15 cellular contexts compared by ENCODE assay signal in genomic region chr6:16398587-16398986, GRCh38.
DNase-seq lines count a peak whose midpoint lies in the region; ATAC-seq and TF ChIP-seq lines count a peak whose summit lies in the region.
"Had no signal": no experiment of that assay in that cellular context is flagged by ENCODE, and none has a peak within 500 bp of the region (broad histone marks: within the 10 kb centered on the region; RNA-seq: fewer than 3 reads in every experiment).

No MANE protein-coding gene starts in this region.

- TF ChIP-seq CTCF in cardiac fibroblast (IDR thresholded peaks at IDR 0.05; ENCODE audit: low read depth, low read length) (no peak), endothelial cell (IDR thresholded peaks at IDR 0.05; ENCODE audit: unreplicated experiment) (no peak), A673 (conservative IDR thresholded peaks at IDR 0.05; ENCODE audit: low read depth, low read length) (no peak)

- ATAC-seq in aorta (ENCODE audit: low FRiP score), result peak; percentile 15
- ATAC-seq: foreskin keratinocyte, left colon had no signal

- no TSS peak for BruUV-seq in A673 (replicated peaks; lab: Mats Ljungman, UMichigan)

- peaks cover 10 to 21% of the 10 kb centered on the region in 2 donors for H3K4me1 ChIP-seq in aorta (ENCODE audit: control insufficient read depth in 1 of 2, insufficient read depth in 2 of 2, low read length in 2 of 2)
- H3K4me1 ChIP-seq in A673 (ENCODE audit: insufficient read depth, low read length, poor library complexity, severe bottlenecking), result no peaks in the 10 kb centered on the region
- H3K4me1 ChIP-seq: foreskin keratinocyte, neural progenitor cell had no signal

- no peak overlapping the region for H3K27ac Mint-ChIP-seq in endothelial cell (ENCODE audit: unreplicated experiment)
- H3K27ac Mint-ChIP-seq: CD14-positive monocyte, H9, neural progenitor cell had no signal

- no peaks in the 10 kb centered on the region for H3K9me3 Mint-ChIP-seq in endothelial cell (ENCODE audit: unreplicated experiment)
- H3K9me3 Mint-ChIP-seq: stimulated activated naive CD8-positive, alpha-beta T cell treated with anti-CD3 and anti-CD28 coated beads, Interleukin-15, Interleukin-2, amounts not matched to agents 100 ng/mL and 50 ng/mL, for 24 hours had no signal

- H3K9me3 ChIP-seq in aorta (ENCODE audit: control insufficient read depth, low read length) (no peaks in the 10 kb centered on the region), A673 (ENCODE audit: low read depth, low read length, poor library complexity, severe bottlenecking) (no peaks in the 10 kb centered on the region)

- POLR2A ChIA-PET in A673 (lab: Charles Lee; ENCODE audit: low non-redundant PET), result no interaction called here

- H3K36me3 ChIP-seq in aorta (ENCODE audit: control insufficient read depth in 1 of 2, insufficient read depth in 2 of 2, low read length in 1 of 2) (no peaks in the 10 kb centered on the region), A673 (ENCODE audit: insufficient read depth, low read length, poor library complexity, severe bottlenecking) (no peaks in the 10 kb centered on the region)
- H3K36me3 ChIP-seq: neural progenitor cell had no signal

- peak overlapping the region; percentile 46 to 94 for H3K27ac ChIP-seq in aorta (ENCODE audit: low read depth in 1 of 2, low read length in 2 of 2)
- H3K27ac ChIP-seq in A673 (ENCODE audit: low read depth, low read length, poor library complexity, severe bottlenecking), result no peak overlapping the region
- H3K27ac ChIP-seq: foreskin keratinocyte, neural progenitor cell had no signal

- no peak overlapping the region for H3K4me3 Mint-ChIP-seq in endothelial cell (ENCODE audit: unreplicated experiment)
- H3K4me3 Mint-ChIP-seq: CD14-positive monocyte; H9; neural progenitor cell; stimulated activated naive CD8-positive, alpha-beta T cell treated with anti-CD3 and anti-CD28 coated beads, Interleukin-15, Interleukin-2, amounts not matched to agents 100 ng/mL and 50 ng/mL, for 24 hours had no signal

- H3K4me1 Mint-ChIP-seq in endothelial cell (ENCODE audit: unreplicated experiment), result no peaks in the 10 kb centered on the region
- H3K4me1 Mint-ChIP-seq: H9 had no signal

- DNase-seq in GM04504 (ENCODE audit: low read depth), result peak; percentile 47
- DNase-seq in cardiac fibroblast (ENCODE audit: low read depth in 2 of 2), result peak; percentile 49 to 79
- DNase-seq in iris pigment epithelial cell (ENCODE audit: low read depth), result peak; percentile 51
- no peak for DNase-seq in aorta
- DNase-seq in glomerular visceral epithelial cell (ENCODE audit: extremely low spot score), result no peak
- DNase-seq in endothelial cell (ENCODE audit: low spot score), result no peak
- no peak for DNase-seq in A673 (ENCODE audit: low spot score)
- DNase-seq: activated CD4-positive, alpha-beta T cell treated with anti-CD3 and anti-CD28 coated beads for 48 hours; activated naive CD4-positive, alpha-beta T cell treated with Interleukin-2 at 50 U/mL for 16 hours; foreskin keratinocyte; H9; left colon had no signal

- H3K36me3 Mint-ChIP-seq in endothelial cell (ENCODE audit: low read depth, unreplicated experiment), result no peaks in the 10 kb centered on the region

- H3K27me3 ChIP-seq in aorta (ENCODE audit: control insufficient read depth in 1 of 2, insufficient read depth in 2 of 2, low read length in 1 of 2) (no peaks in the 10 kb centered on the region), A673 (replicated peaks; ENCODE audit: insufficient read depth, low read depth, low read length, poor library complexity) (no peaks in the 10 kb centered on the region)
- H3K27me3 ChIP-seq: foreskin keratinocyte, neural progenitor cell had no signal

- peaks cover 4% of the 10 kb centered on the region for H3K27me3 Mint-ChIP-seq in endothelial cell (ENCODE audit: unreplicated experiment)
- H3K27me3 Mint-ChIP-seq: stimulated activated naive CD8-positive, alpha-beta T cell treated with anti-CD3 and anti-CD28 coated beads, Interleukin-15, Interleukin-2, amounts not matched to agents 100 ng/mL and 50 ng/mL, for 24 hours had no signal

- CTCF ChIA-PET in A673 (lab: Charles Lee), result no interaction called here

- H3K4me3 ChIP-seq in cardiac fibroblast (replicated peaks in 1 of 2; ENCODE audit: low read depth in 2 of 2, low read length in 2 of 2) (no peak overlapping the region), aorta (ENCODE audit: low read length in 2 of 2) (no peak overlapping the region), A673 (ENCODE audit: low read depth, low read length, poor library complexity, severe bottlenecking) (no peak overlapping the region)
- H3K4me3 ChIP-seq: neural progenitor cell had no signal

- intact Hi-C loops in aorta (cut with DNase I), result no loop called here
- intact Hi-C loops in A673 (cut with micrococcal nuclease; ENCODE audit: unreplicated experiment), result no loop called here

- 5 to 7% methylated on average over 5 of the region's 5 CpGs for WGBS in aorta, 2 donors

Comparison
In these comparisons a context has a peak if more than half of its experiments do, and no peak if none do; other contexts are left out.
1. DNase-seq: peak in GM04504 (single experiment), cardiac fibroblast (2 of 2) and iris pigment epithelial cell (single experiment); none in aorta (0 of 2), glomerular visceral epithelial cell (single experiment), endothelial cell (single experiment) and A673 (single experiment).